8 cellular contexts compared by ENCODE assay signal in genomic region chr1:28235746-28236655, GRCh38. TPM values are rescaled to one million over a fixed set of nuclear protein-coding genes. Genes with fewer than 3 reads are reported as not detected.
DNase-seq lines count a peak whose midpoint lies in the region; ATAC-seq and TF ChIP-seq lines count a peak whose summit lies in the region.

TSS of gene ATP5IF1 (plus strand) at chr1:28236124. CDS start at chr1:28236184, 60 bp downstream.

- no peaks in the 10 kb centered on the region for H3K36me3 ChIP-seq in ascending aorta
- H3K36me3 ChIP-seq in vagina, result no peaks in the 10 kb centered on the region

- peak; percentile 98 for TF ChIP-seq POLR2A in GM18505 (IDR thresholded peaks at IDR 0.05; ENCODE audit: borderline replicate concordance, extremely low read depth, insufficient read depth, insufficient read length)
- peak; percentile 25 to 93 for TF ChIP-seq POLR2A in vagina (IDR thresholded peaks at IDR 0.05)

- intact Hi-C loops in T-helper 2 cell treated with Interferon-gamma antibody and Interleukin-4, amounts not matched to agents 100 ng/mL and 5 ng/mL, for 36 hours (cut with micrococcal nuclease), result loop anchor here (1.0 kb wide), 2 partner anchors 10 to 23 kb away; partner anchors contain the start of gene SESN2
- intact Hi-C loops in ascending aorta (cut with DNase I) (loop anchor here (1.0 to 10.0 kb wide), 3 partner anchors 10 to 886 kb away; partner anchors contain the start of genes RNU11, TAF12 and TMEM200B), right cardiac atrium (cut with DNase I) (no loop called here), vagina (cut with DNase I) (loop anchor here (2.0 kb wide), 1 partner anchor 23 kb away; the partner anchor contains the start of gene SESN2)

- no peaks in the 10 kb centered on the region for H3K27me3 ChIP-seq in ascending aorta
- H3K27me3 ChIP-seq in right cardiac atrium (ENCODE audit: control insufficient read depth, insufficient read depth), result no peaks in the 10 kb centered on the region
- H3K27me3 ChIP-seq in vagina, result no peaks in the 10 kb centered on the region

- H3K27ac ChIP-seq in ascending aorta, result peak within 1 kb of the TSS; percentile 83 to 85
- H3K27ac ChIP-seq in right cardiac atrium (ENCODE audit: low read length), result peak within 1 kb of the TSS; percentile 78
- H3K27ac ChIP-seq in vagina, result peak within 1 kb of the TSS; percentile 87

- TF ChIP-seq CTCF in ascending aorta (IDR thresholded peaks at IDR 0.05), result peak in 1 of 3 experiments; percentile 8
- no peak for TF ChIP-seq CTCF in vagina (IDR thresholded peaks at IDR 0.05)

- no peaks in the 10 kb centered on the region for H3K9me3 ChIP-seq in ascending aorta
- no peaks in the 10 kb centered on the region for H3K9me3 ChIP-seq in right cardiac atrium (ENCODE audit: control insufficient read depth, low read length)
- no peaks in the 10 kb centered on the region for H3K9me3 ChIP-seq in vagina

- DNase-seq in NCI-H187 treated with DMSO at 0.1 percent for 48 hours (lab: John Stamatoyannopoulos, UW) (peak; percentile 83), ascending aorta (ENCODE audit: low spot score in 2 of 2) (peak; percentile 95 to 99), right cardiac atrium (peak; percentile 98 to 99 (median 98)), putamen (ENCODE audit: low spot score) (peak; percentile 99), vagina (ENCODE audit: extremely low spot score in 2 of 2) (peak in 1 of 2 donors; percentile 99)

- ATAC-seq in GM18505 (IDR thresholded peaks at IDR 0.05; ENCODE audit: unreplicated experiment) (peak; percentile 74), HG02970 (IDR thresholded peaks at IDR 0.05; ENCODE audit: low FRiP score, unreplicated experiment) (peak; percentile 79), right cardiac atrium (peak; percentile 97)

- peak within 1 kb of the TSS; percentile 80 to 86 for H3K4me3 ChIP-seq in ascending aorta
- peak within 1 kb of the TSS; percentile 70 for H3K4me3 ChIP-seq in right cardiac atrium (ENCODE audit: low read length)
- H3K4me3 ChIP-seq in vagina, result peak within 1 kb of the TSS; percentile 87 to 88

- H3K4me1 ChIP-seq in ascending aorta (peaks cover 7 to 28% of the 10 kb centered on the region in 2 donors), right cardiac atrium (ENCODE audit: control insufficient read depth, insufficient read depth, low read length) (peaks cover 8% of the 10 kb centered on the region), vagina (peaks cover 39% of the 10 kb centered on the region)

- WGBS in right cardiac atrium, result under 1% methylated on average over 61 of the region's 61 CpGs

RNA-seq across cellular contexts. Expression of gene ATP5IF1, which starts in this region (rescaled TPM):
- 146 TPM in 2 replicates for total RNA-seq in T-helper 2 cell treated with Interferon-gamma antibody and Interleukin-4, amounts not matched to agents 100 ng/mL and 5 ng/mL, for 36 hours
- total RNA-seq in ascending aorta (220 TPM), right cardiac atrium (100 to 1,000 TPM; 244 to 514 (median 404) TPM), vagina (224 TPM)
- polyA plus RNA-seq in right cardiac atrium, result 1,557 TPM

Comparison
In these comparisons a context has a peak if more than half of its experiments do, and no peak if none do; other contexts are left out.
1. intact Hi-C loops: an anchor here in T-helper 2 cell treated with Interferon-gamma antibody and Interleukin-4, amounts not matched to agents 100 ng/mL and 5 ng/mL, for 36 hours (1.0 kb wide), ascending aorta (1.0 to 10.0 kb wide) and vagina (2.0 kb wide); none called in right cardiac atrium.